ENCODE assay signal across 1 cellular context in genomic region chr5:77937015-77937908, GRCh38.
TF ChIP-seq lines count a peak whose summit lies in the region.

No MANE protein-coding gene starts in this region.

TF ChIP-seq in GM12878, 131 proteins besides CTCF, POLR2A, EP300 and RAD21 (continued from another document and continues in another):
- no peak for TF ChIP-seq KAT2A (conservative IDR thresholded peaks at IDR 0.05; ENCODE audit: control insufficient read depth, low read depth, low read length)
- no peak for TF ChIP-seq ZNF207 (IDR thresholded peaks at IDR 0.05; ENCODE audit: borderline replicate concordance)
- TF ChIP-seq JUNB (IDR thresholded peaks at IDR 0.05), result no peak
- no peak; the same call in 1 of the 2 replicates for TF ChIP-seq CHD4 (IDR thresholded peaks at IDR 0.05)
- peak; percentile 27 for TF ChIP-seq EED (IDR thresholded peaks at IDR 0.05; ENCODE audit: low read depth)
- TF ChIP-seq ZNF622 (IDR thresholded peaks at IDR 0.05), result no peak
- no peak for TF ChIP-seq BCLAF1 (IDR thresholded peaks at IDR 0.05)
- no peak for TF ChIP-seq TCF7 (IDR thresholded peaks at IDR 0.05; ENCODE audit: borderline replicate concordance)
- TF ChIP-seq RB1 (IDR thresholded peaks at IDR 0.05; ENCODE audit: borderline replicate concordance), result no peak
- no peak for TF ChIP-seq PAX5 (IDR thresholded peaks at IDR 0.05; ENCODE audit: borderline replicate concordance, low read depth, low read length)
- TF ChIP-seq NKRF (conservative IDR thresholded peaks at IDR 0.05), result no peak
- TF ChIP-seq RBBP5 (conservative IDR thresholded peaks at IDR 0.05), result no peak
- no peak for TF ChIP-seq KLF5 (IDR thresholded peaks at IDR 0.05; ENCODE audit: partially characterized antibody)
- TF ChIP-seq SMAD5 (IDR thresholded peaks at IDR 0.05; ENCODE audit: low read depth), result no peak
- no peak for TF ChIP-seq LARP7 (IDR thresholded peaks at IDR 0.05)
- TF ChIP-seq NR2C2 (IDR thresholded peaks at IDR 0.05; ENCODE audit: borderline replicate concordance, control insufficient read depth, insufficient read length, low read depth), result no peak
- TF ChIP-seq GATAD2B (conservative IDR thresholded peaks at IDR 0.05; ENCODE audit: low read depth), result no peak; the same call in 1 of the 2 replicates
- no peak for TF ChIP-seq BRCA1 (IDR thresholded peaks at IDR 0.05; ENCODE audit: low read depth, low read length)
- TF ChIP-seq YBX1 (IDR thresholded peaks at IDR 0.05), result no peak
- no peak for TF ChIP-seq POU2F2 (IDR thresholded peaks at IDR 0.05; ENCODE audit: borderline replicate concordance, low read depth, low read length)
- TF ChIP-seq MXI1 (IDR thresholded peaks at IDR 0.05; ENCODE audit: low read depth, low read length), result no peak
- TF ChIP-seq, protein P1, sequence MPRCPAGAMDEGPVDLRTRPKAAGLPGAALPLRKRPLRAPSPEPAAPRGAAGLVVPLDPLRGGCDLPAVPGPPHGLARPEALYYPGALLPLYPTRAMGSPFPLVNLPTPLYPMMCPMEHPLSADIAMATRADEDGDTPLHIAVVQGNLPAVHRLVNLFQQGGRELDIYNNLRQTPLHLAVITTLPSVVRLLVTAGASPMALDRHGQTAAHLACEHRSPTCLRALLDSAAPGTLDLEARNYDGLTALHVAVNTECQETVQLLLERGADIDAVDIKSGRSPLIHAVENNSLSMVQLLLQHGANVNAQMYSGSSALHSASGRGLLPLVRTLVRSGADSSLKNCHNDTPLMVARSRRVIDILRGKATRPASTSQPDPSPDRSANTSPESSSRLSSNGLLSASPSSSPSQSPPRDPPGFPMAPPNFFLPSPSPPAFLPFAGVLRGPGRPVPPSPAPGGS (IDR thresholded peaks at IDR 0.05; ENCODE audit: borderline replicate concordance, insufficient read depth, low read depth, low read length, poor library complexity, severe bottlenecking), result peak; percentile 20
- TF ChIP-seq, protein P2, sequence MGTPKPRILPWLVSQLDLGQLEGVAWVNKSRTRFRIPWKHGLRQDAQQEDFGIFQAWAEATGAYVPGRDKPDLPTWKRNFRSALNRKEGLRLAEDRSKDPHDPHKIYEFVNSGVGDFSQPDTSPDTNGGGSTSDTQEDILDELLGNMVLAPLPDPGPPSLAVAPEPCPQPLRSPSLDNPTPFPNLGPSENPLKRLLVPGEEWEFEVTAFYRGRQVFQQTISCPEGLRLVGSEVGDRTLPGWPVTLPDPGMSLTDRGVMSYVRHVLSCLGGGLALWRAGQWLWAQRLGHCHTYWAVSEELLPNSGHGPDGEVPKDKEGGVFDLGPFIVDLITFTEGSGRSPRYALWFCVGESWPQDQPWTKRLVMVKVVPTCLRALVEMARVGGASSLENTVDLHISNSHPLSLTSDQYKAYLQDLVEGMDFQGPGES (IDR thresholded peaks at IDR 0.05), result no peak
- no peak for TF ChIP-seq FOXK2 (IDR thresholded peaks at IDR 0.05)
- TF ChIP-seq, protein P3, sequence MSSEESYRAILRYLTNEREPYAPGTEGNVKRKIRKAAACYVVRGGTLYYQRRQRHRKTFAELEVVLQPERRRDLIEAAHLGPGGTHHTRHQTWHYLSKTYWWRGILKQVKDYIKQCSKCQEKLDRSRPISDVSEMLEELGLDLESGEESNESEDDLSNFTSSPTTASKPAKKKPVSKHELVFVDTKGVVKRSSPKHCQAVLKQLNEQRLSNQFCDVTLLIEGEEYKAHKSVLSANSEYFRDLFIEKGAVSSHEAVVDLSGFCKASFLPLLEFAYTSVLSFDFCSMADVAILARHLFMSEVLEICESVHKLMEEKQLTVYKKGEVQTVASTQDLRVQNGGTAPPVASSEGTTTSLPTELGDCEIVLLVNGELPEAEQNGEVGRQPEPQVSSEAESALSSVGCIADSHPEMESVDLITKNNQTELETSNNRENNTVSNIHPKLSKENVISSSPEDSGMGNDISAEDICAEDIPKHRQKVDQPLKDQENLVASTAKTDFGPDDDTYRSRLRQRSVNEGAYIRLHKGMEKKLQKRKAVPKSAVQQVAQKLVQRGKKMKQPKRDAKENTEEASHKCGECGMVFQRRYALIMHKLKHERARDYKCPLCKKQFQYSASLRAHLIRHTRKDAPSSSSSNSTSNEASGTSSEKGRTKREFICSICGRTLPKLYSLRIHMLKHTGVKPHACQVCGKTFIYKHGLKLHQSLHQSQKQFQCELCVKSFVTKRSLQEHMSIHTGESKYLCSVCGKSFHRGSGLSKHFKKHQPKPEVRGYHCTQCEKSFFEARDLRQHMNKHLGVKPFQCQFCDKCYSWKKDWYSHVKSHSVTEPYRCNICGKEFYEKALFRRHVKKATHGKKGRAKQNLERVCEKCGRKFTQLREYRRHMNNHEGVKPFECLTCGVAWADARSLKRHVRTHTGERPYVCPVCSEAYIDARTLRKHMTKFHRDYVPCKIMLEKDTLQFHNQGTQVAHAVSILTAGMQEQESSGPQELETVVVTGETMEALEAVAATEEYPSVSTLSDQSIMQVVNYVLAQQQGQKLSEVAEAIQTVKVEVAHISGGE (CRISPR knock-in tag; IDR thresholded peaks at IDR 0.05), result no peak
- TF ChIP-seq, protein P4, sequence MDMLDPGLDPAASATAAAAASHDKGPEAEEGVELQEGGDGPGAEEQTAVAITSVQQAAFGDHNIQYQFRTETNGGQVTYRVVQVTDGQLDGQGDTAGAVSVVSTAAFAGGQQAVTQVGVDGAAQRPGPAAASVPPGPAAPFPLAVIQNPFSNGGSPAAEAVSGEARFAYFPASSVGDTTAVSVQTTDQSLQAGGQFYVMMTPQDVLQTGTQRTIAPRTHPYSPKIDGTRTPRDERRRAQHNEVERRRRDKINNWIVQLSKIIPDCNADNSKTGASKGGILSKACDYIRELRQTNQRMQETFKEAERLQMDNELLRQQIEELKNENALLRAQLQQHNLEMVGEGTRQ (IDR thresholded peaks at IDR 0.05; ENCODE audit: borderline replicate concordance, low read depth, low read length), result no peak
- 0 out of 2 replicates have a peak, but pooled peaks have one; percentile 16 for TF ChIP-seq ZNF24 (IDR thresholded peaks at IDR 0.05)
- no peak for TF ChIP-seq SIX5 (IDR thresholded peaks at IDR 0.05; ENCODE audit: low read depth, low read length, severe bottlenecking)
- TF ChIP-seq ZNF592 (IDR thresholded peaks at IDR 0.05), result no peak
- TF ChIP-seq EZH2 (IDR thresholded peaks at IDR 0.05; ENCODE audit: borderline replicate concordance, control insufficient read depth, low read depth, low read length), result no peak
- no peak for TF ChIP-seq MEF2B (IDR thresholded peaks at IDR 0.05; ENCODE audit: partially characterized antibody, poor library complexity, severe bottlenecking)
- no peak for TF ChIP-seq ASH2L (IDR thresholded peaks at IDR 0.05; ENCODE audit: borderline replicate concordance, low read depth)
- TF ChIP-seq TBL1XR1 (IDR thresholded peaks at IDR 0.05; ENCODE audit: low read depth, low read length), result no peak
- no peak for TF ChIP-seq BCL11A (IDR thresholded peaks at IDR 0.05; ENCODE audit: low read depth, low read length)
- peak in 1 of 2 experiments; percentile 71; a peak in 2 of 4 replicates for TF ChIP-seq IKZF2 (IDR thresholded peaks at IDR 0.05)
- TF ChIP-seq TARDBP (IDR thresholded peaks at IDR 0.05; ENCODE audit: borderline replicate concordance), result no peak
- no peak for TF ChIP-seq RAD51 (IDR thresholded peaks at IDR 0.05)
- 0 out of 2 replicates have a peak, but pooled peaks have one; percentile 53 for TF ChIP-seq IRF4 (IDR thresholded peaks at IDR 0.05; ENCODE audit: low read depth, low read length)
- no peak for TF ChIP-seq NR2F1 (conservative IDR thresholded peaks at IDR 0.05)
- no peak for TF ChIP-seq CUX1 (IDR thresholded peaks at IDR 0.05; ENCODE audit: insufficient replicate concordance, low read depth, low read length)
- no peak; the same call in 1 of the 2 replicates for TF ChIP-seq BACH1 (IDR thresholded peaks at IDR 0.05; ENCODE audit: borderline replicate concordance)
- peak; percentile 55 for TF ChIP-seq RUNX3 (IDR thresholded peaks at IDR 0.05; ENCODE audit: low read length)
- TF ChIP-seq HDAC6 (IDR thresholded peaks at IDR 0.05; ENCODE audit: unreplicated experiment), result no peak
